ENCODE assay signal across 8 cellular contexts in genomic region chr14:92951912-92952471, GRCh38. TPM values are rescaled to one million over a fixed set of nuclear protein-coding genes. Genes with fewer than 3 reads are reported as not detected.
DNase-seq lines count a peak whose midpoint lies in the region; ATAC-seq and TF ChIP-seq lines count a peak whose summit lies in the region.

No MANE protein-coding gene starts in this region.

- no peak overlapping the region for H2AFZ ChIP-seq in MM.1S (ENCODE audit: low read length)

- H3K79me2 ChIP-seq in MM.1S (ENCODE audit: low read length), result no peaks in the 10 kb centered on the region

- no peak overlapping the region for H3K27ac ChIP-seq in MM.1S (ENCODE audit: low read length)

- H3K4me3 ChIP-seq in MM.1S (ENCODE audit: low read length), result no peak overlapping the region
- no peak overlapping the region for H3K4me3 ChIP-seq in retinal pigment epithelial cell (ENCODE audit: low read length)

- no peaks in the 10 kb centered on the region for H3K9me3 Mint-ChIP-seq in T-helper 1 cell treated with Interleukin-12 subunit alpha and Interleukin-12 subunit beta and Interleukin-4 antibody, amounts not matched to agents 30 μg/mL and 1 μg/mL, for 36 hours

- H3K9ac ChIP-seq in MM.1S (ENCODE audit: low read length), result no peak overlapping the region

- H3K4me1 Mint-ChIP-seq in T-helper 1 cell treated with Interleukin-12 subunit alpha and Interleukin-12 subunit beta and Interleukin-4 antibody, amounts not matched to agents 30 μg/mL and 1 μg/mL, for 36 hours (ENCODE audit: low read depth), result peaks cover 5% of the 10 kb centered on the region

- H3K4me1 ChIP-seq in MM.1S (ENCODE audit: low read length), result no peaks in the 10 kb centered on the region

- ATAC-seq in left ventricle myocardium superior (peak; percentile 78), GM21423 (IDR thresholded peaks at IDR 0.05; ENCODE audit: unreplicated experiment) (no peak)

- no peaks in the 10 kb centered on the region for H3K36me3 ChIP-seq in MM.1S (replicated peaks; ENCODE audit: insufficient read depth, low read length)

- DNase-seq in DMS79 (lab: John Stamatoyannopoulos, UW) (peak; percentile 39), GOT3 (lab: John Stamatoyannopoulos, UW) (peak; percentile 3), MM.1S (peak; percentile 41), amniotic epithelial cell (ENCODE audit: low read depth) (peak; percentile 33), left ventricle myocardium superior (peak; percentile 91), retinal pigment epithelial cell (ENCODE audit: low read depth) (no peak)

- TF ChIP-seq CTCF in MM.1S (IDR thresholded peaks at IDR 0.05; ENCODE audit: low read length), result peak; percentile 75
- peak; percentile 93 for TF ChIP-seq CTCF in retinal pigment epithelial cell (conservative IDR thresholded peaks at IDR 0.05; ENCODE audit: low read depth, low read length)

- no peaks in the 10 kb centered on the region for H3K27me3 ChIP-seq in MM.1S (replicated peaks; ENCODE audit: insufficient read depth, low read length)

- no peaks in the 10 kb centered on the region for H4K20me1 ChIP-seq in MM.1S (ENCODE audit: insufficient read depth, low read length)

- H3K4me3 Mint-ChIP-seq in T-helper 1 cell treated with Interleukin-12 subunit alpha and Interleukin-12 subunit beta and Interleukin-4 antibody, amounts not matched to agents 30 μg/mL and 1 μg/mL, for 36 hours, result no peak overlapping the region

- H3K27me3 Mint-ChIP-seq in T-helper 1 cell treated with Interleukin-12 subunit alpha and Interleukin-12 subunit beta and Interleukin-4 antibody, amounts not matched to agents 30 μg/mL and 1 μg/mL, for 36 hours (ENCODE audit: low read depth), result no peaks in the 10 kb centered on the region

- peaks cover 4% of the 10 kb centered on the region for H3K36me3 Mint-ChIP-seq in T-helper 1 cell treated with Interleukin-12 subunit alpha and Interleukin-12 subunit beta and Interleukin-4 antibody, amounts not matched to agents 30 μg/mL and 1 μg/mL, for 36 hours (ENCODE audit: low read depth)

- no peaks in the 10 kb centered on the region for H3K9me2 ChIP-seq in MM.1S (replicated peaks; ENCODE audit: insufficient read depth, low read length)

- no peaks in the 10 kb centered on the region for H3K9me3 ChIP-seq in MM.1S (replicated peaks; ENCODE audit: insufficient read depth, low read length)

- H3K4me2 ChIP-seq in MM.1S (ENCODE audit: low read depth, low read length), result no peak overlapping the region

- no peaks in the 10 kb centered on the region for H3F3A ChIP-seq in MM.1S (ENCODE audit: insufficient read depth, low read length)

- peak overlapping the region; percentile 0 for H3K27ac Mint-ChIP-seq in T-helper 1 cell treated with Interleukin-12 subunit alpha and Interleukin-12 subunit beta and Interleukin-4 antibody, amounts not matched to agents 30 μg/mL and 1 μg/mL, for 36 hours

- intact Hi-C loops in left ventricle myocardium superior (cut with micrococcal nuclease), result loop anchor here (2.0 kb wide), 1 partner anchor 187 kb away; no protein-coding TSS in a partner anchor

RNA-seq across cellular contexts. Expression of gene CHGA, which starts 29.0 kb away (rescaled TPM):
- total RNA-seq in left ventricle myocardium superior, result not detected
